ENCODE assay signal across 15 cellular contexts in the genomic region with DNA sequence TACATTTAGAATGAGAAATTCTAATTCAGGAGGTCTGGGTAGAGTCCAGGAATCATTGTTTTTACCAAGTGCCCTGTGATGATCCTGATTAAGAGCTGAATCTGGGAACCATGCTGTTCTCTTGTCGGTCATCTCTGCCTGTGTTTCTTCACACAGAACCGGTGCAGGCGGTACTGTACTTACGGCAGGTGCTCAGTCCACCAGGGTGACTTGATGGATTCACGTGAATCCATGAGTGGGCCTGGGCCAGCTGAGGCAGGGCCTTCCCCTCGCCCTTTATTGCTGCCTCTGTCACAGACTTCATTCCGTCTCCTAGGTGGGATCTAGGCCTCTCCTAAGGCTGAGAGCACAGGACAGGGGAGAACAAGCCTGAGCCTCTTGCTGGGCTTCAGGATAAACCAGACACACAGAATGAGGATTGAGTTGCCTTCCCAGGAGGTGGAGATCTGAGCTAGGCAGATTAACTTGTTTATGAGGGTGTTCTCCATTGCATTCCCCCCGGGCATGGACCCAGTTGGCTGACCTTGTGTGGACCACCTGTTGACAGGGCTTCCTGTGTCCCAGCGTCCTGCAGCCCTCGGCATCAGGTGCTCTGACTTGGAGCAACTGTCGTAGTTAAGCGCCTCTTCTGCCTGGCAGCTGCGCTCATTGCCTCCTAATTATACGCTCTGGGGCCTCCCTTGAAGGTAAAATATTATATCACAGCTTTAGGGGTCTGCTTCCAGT. TPM values are rescaled to one million over a fixed set of nuclear protein-coding genes. Genes with fewer than 3 reads are reported as not detected.
DNase-seq lines count a peak whose midpoint lies in the region; ATAC-seq and TF ChIP-seq lines count a peak whose summit lies in the region.
"Had no signal": no experiment of that assay in that cellular context is flagged by ENCODE, and none has a peak within 500 bp of the region (broad histone marks: within the 10 kb centered on the region; RNA-seq: fewer than 3 reads in every experiment).

No MANE protein-coding gene starts in this region.

- CTCF ChIA-PET in HEK293 (lab: Yijun Ruan, JAX) (interaction anchor here (0.6 to 2.1 kb wide), 5 partner anchors 12 to 293 kb away, joined by 3 to 5 read pairs (median 3); no protein-coding TSS in a partner anchor), WTC11 (lab: Charles Lee) (interaction anchor here (1.4 kb wide), 2 partner anchors 46 to 59 kb away, joined by 4 to 6 read pairs; no protein-coding TSS in a partner anchor)

- H3K9me3 Mint-ChIP-seq in WTC11, result peaks cover 4% of the 10 kb centered on the region; the same call in 1 of the 2 replicates
- H3K9me3 Mint-ChIP-seq in T-helper 2 cell treated with Interferon-gamma antibody and Interleukin-4, amounts not matched to agents 5 μg/mL and 100 μg/mL, for 36 hours, result no peaks in the 10 kb centered on the region
- H3K9me3 Mint-ChIP-seq: activated naive CD4-positive, alpha-beta T cell treated with anti-CD3 and anti-CD28 coated beads, Interleukin-2, amount 50 U/mL, for 72 hours had no signal

- H3K27me3 Mint-ChIP-seq in WTC11 (ENCODE audit: low read depth), result no peaks in the 10 kb centered on the region
- H3K27me3 Mint-ChIP-seq in T-helper 2 cell treated with Interferon-gamma antibody and Interleukin-4, amounts not matched to agents 5 μg/mL and 100 μg/mL, for 36 hours (ENCODE audit: low read depth), result peaks cover 24% of the 10 kb centered on the region

- TF ChIP-seq CTCF in HEK293 (tag by site-specific recombination; IDR thresholded peaks at IDR 0.05) (no peak), WTC11 (IDR thresholded peaks at IDR 0.05) (no peak), MM.1S (IDR thresholded peaks at IDR 0.05; ENCODE audit: low read length) (no peak)

- DNase-seq in COLO668 (lab: John Stamatoyannopoulos, UW; ENCODE audit: unreplicated experiment), result peak; percentile 49
- DNase-seq in WTC11 (ENCODE audit: low spot score), result no peak
- no peak for DNase-seq in MM.1S
- no peak for DNase-seq in T-helper 2 cell treated with Interferon-gamma antibody and Interleukin-4, amounts not matched to agents 5 μg/mL and 100 μg/mL, for 36 hours (ENCODE audit: low spot score)
- DNase-seq in activated effector memory CD4-positive, alpha-beta T cell treated with anti-CD3 and anti-CD28 coated beads, Interleukin-2, amount 50 U/mL, for 16 hours, result no peak
- DNase-seq: activated CD4-positive, alpha-beta T cell treated with anti-CD3 and anti-CD28 coated beads for 4 hours; activated T-cell treated with anti-CD3 and anti-CD28 coated beads for 4 hours; kidney glomerular epithelial cell; NCI-H2029 had no signal

- POLR2A ChIA-PET in HEK293 (lab: Yijun Ruan, JAX), result no interaction called here
- POLR2A ChIA-PET in WTC11 (lab: Charles Lee), result no interaction called here

- no peaks in the 10 kb centered on the region for H3K9me2 ChIP-seq in MM.1S (replicated peaks; ENCODE audit: insufficient read depth, low read length)

- H3K27me3 ChIP-seq in mucosa of stomach (ENCODE audit: control insufficient read depth, insufficient read depth, low read length) (no peaks in the 10 kb centered on the region), MM.1S (replicated peaks; ENCODE audit: insufficient read depth, low read length) (peaks cover 4% of the 10 kb centered on the region; the same call in 1 of the 2 replicates)
- H3K27me3 ChIP-seq: breast epithelium had no signal

- no peaks in the 10 kb centered on the region; a peak in 1 of 3 replicates for H3K36me3 ChIP-seq in HEK293 (ENCODE audit: control insufficient read depth in 2 of 2, insufficient read depth in 1 of 2, low read length in 2 of 2)
- no peaks in the 10 kb centered on the region for H3K36me3 ChIP-seq in mucosa of stomach (ENCODE audit: control insufficient read depth, insufficient read depth, low read length)
- no peaks in the 10 kb centered on the region for H3K36me3 ChIP-seq in MM.1S (replicated peaks; ENCODE audit: insufficient read depth, low read length)
- H3K36me3 ChIP-seq: breast epithelium had no signal

- H3K4me3 ChIP-seq in HEK293 (ENCODE audit: low read depth, low read length) (no peak overlapping the region), mucosa of stomach (ENCODE audit: low read length) (no peak overlapping the region), MM.1S (ENCODE audit: low read length) (no peak overlapping the region)
- H3K4me3 ChIP-seq: breast epithelium had no signal

- H3K79me2 ChIP-seq in MM.1S (ENCODE audit: low read length), result no peaks in the 10 kb centered on the region

- H3K27ac ChIP-seq in HEK293 (ENCODE audit: extremely low read depth, low read depth, low read length) (no peak overlapping the region), MM.1S (ENCODE audit: low read length) (no peak overlapping the region)

- H3K27ac Mint-ChIP-seq in WTC11, result peak overlapping the region; percentile 73
- H3K27ac Mint-ChIP-seq in T-helper 2 cell treated with Interferon-gamma antibody and Interleukin-4, amounts not matched to agents 5 μg/mL and 100 μg/mL, for 36 hours, result no peak overlapping the region

- no peak overlapping the region for H2AFZ ChIP-seq in MM.1S (ENCODE audit: low read length)

- no peak overlapping the region for H3K4me3 Mint-ChIP-seq in WTC11
- H3K4me3 Mint-ChIP-seq in T-helper 2 cell treated with Interferon-gamma antibody and Interleukin-4, amounts not matched to agents 5 μg/mL and 100 μg/mL, for 36 hours, result no peak overlapping the region

- H3F3A ChIP-seq in MM.1S (ENCODE audit: insufficient read depth, low read length), result no peaks in the 10 kb centered on the region

- H3K4me1 ChIP-seq in HEK293 (ENCODE audit: control insufficient read depth, insufficient read depth, low read length) (peaks cover 16% of the 10 kb centered on the region), mucosa of stomach (ENCODE audit: control insufficient read depth, insufficient read depth, low read length) (peaks cover 84% of the 10 kb centered on the region), MM.1S (ENCODE audit: low read length) (no peaks in the 10 kb centered on the region)
- H3K4me1 ChIP-seq: breast epithelium had no signal

- peak overlapping the region; percentile 55 for H3K9ac ChIP-seq in mucosa of stomach (ENCODE audit: low read length)
- H3K9ac ChIP-seq in MM.1S (ENCODE audit: low read length), result no peak overlapping the region

- H3K4me2 ChIP-seq in MM.1S (ENCODE audit: low read depth, low read length), result no peak overlapping the region

- no peaks in the 10 kb centered on the region for H4K20me1 ChIP-seq in MM.1S (ENCODE audit: insufficient read depth, low read length)

- ATAC-seq in WTC11 (peak; percentile 56), HG02870 (IDR thresholded peaks at IDR 0.05; ENCODE audit: unreplicated experiment) (no peak)

- H3K36me3 Mint-ChIP-seq in WTC11, result no peaks in the 10 kb centered on the region
- H3K36me3 Mint-ChIP-seq in T-helper 2 cell treated with Interferon-gamma antibody and Interleukin-4, amounts not matched to agents 5 μg/mL and 100 μg/mL, for 36 hours (ENCODE audit: low read depth), result no peaks in the 10 kb centered on the region
- H3K36me3 Mint-ChIP-seq: activated naive CD4-positive, alpha-beta T cell treated with anti-CD3 and anti-CD28 coated beads, Interleukin-2, amount 50 U/mL, for 72 hours had no signal

- peaks cover 24% of the 10 kb centered on the region for H3K4me1 Mint-ChIP-seq in WTC11
- peaks cover 10% of the 10 kb centered on the region for H3K4me1 Mint-ChIP-seq in T-helper 2 cell treated with Interferon-gamma antibody and Interleukin-4, amounts not matched to agents 5 μg/mL and 100 μg/mL, for 36 hours (ENCODE audit: low read depth)

- H3K9me3 ChIP-seq in HEK293 (ENCODE audit: control insufficient read depth, insufficient read depth, low read depth, low read length) (no peaks in the 10 kb centered on the region), mucosa of stomach (ENCODE audit: control insufficient read depth, low read length) (no peaks in the 10 kb centered on the region), MM.1S (replicated peaks; ENCODE audit: insufficient read depth, low read length) (no peaks in the 10 kb centered on the region)
- H3K9me3 ChIP-seq: breast epithelium had no signal

TF ChIP-seq in HEK293, 187 proteins besides CTCF, POLR2A, EP300 and RAD21 (continues in another document):
- TF ChIP-seq ZNF350 (tag by site-specific recombination; IDR thresholded peaks at IDR 0.05), result no peak
- TF ChIP-seq ZNF394 (tag by site-specific recombination; IDR thresholded peaks at IDR 0.05; ENCODE audit: borderline replicate concordance), result no peak
- peak; percentile 41 for TF ChIP-seq GLIS1 (tag by site-specific recombination; IDR thresholded peaks at IDR 0.05)
- no peak for TF ChIP-seq ZNF266 (tag by site-specific recombination; IDR thresholded peaks at IDR 0.05; ENCODE audit: low read depth)
- TF ChIP-seq ZNF10 (tag by site-specific recombination; IDR thresholded peaks at IDR 0.05), result peak; percentile 32; the same call in 1 of the 2 replicates
- TF ChIP-seq ZNF416 (tag by site-specific recombination; IDR thresholded peaks at IDR 0.05), result no peak
- TF ChIP-seq ZBTB8A (tag by site-specific recombination; IDR thresholded peaks at IDR 0.05), result peak; percentile 27; the same call in 1 of the 2 replicates
- TF ChIP-seq ZIC2 (tag by site-specific recombination; IDR thresholded peaks at IDR 0.05), result peak; percentile 91
- TF ChIP-seq WT1 (tag by site-specific recombination; IDR thresholded peaks at IDR 0.05), result no peak
- peak; percentile 94 for TF ChIP-seq SCRT2 (tag by site-specific recombination; IDR thresholded peaks at IDR 0.05)

TF ChIP-seq in WTC11, 78 proteins besides CTCF, POLR2A, EP300 and RAD21 (continues in another document):
- TF ChIP-seq GRHL2 (CRISPR knock-in tag; IDR thresholded peaks at IDR 0.05; ENCODE audit: insufficient replicate concordance, severe bottlenecking), result no peak
- no peak for TF ChIP-seq USF1 (CRISPR knock-in tag; IDR thresholded peaks at IDR 0.05)

RNA-seq across cellular contexts. Expression of gene B4GALNT3, which starts 42.1 kb away (rescaled TPM):
- 19.0 to 22.0 TPM (median 20.9 TPM) in 3 replicates for total RNA-seq in WTC11 (2021)
- total RNA-seq: fibroblast of lung had no signal
